1 cellular context compared by ENCODE assay signal in the genomic region with DNA sequence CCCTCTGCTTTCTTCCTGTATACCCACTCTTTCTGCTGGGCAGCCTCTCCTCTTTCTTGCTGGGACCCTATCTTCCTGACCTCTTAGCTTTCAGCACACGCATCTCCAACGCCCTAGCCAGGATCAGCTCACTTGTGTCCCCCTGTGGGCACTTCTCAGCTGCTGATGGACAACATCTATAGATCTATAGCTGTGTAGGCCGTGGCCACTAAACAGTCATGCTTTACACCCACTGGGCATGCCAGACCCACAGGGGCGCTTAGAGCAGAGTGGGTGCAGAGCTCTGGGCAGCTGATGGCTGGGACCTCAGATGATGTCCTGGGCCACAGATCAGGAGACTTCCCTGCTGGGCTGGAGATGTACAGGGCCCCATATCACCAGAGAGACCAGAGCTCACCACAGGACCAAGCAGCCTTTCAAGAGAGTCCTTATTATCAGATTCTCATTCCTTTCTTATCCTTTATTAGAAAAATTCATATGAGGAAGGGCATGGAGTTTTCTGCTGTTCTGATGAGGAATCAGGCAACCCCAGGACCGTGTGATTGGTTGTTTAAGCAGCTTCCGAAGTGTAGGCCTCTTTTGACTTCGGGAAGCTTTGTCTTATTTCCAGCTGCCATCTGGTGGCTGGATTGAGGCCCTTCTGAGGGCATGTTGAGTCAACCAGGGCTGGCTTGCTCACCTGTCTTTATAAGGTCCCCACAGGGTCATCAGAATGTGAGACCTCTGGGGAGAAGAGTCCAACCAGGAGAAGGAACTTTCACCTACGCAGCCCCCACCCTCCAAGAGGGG.
TF ChIP-seq lines count a peak whose summit lies in the region.

No MANE protein-coding gene starts in this region.

TF ChIP-seq in H1, 55 proteins besides CTCF, POLR2A, EP300 and RAD21:
- TF ChIP-seq SP1 (IDR thresholded peaks at IDR 0.05; ENCODE audit: low read depth, low read length) = no peak
- TF ChIP-seq SIN3A (conservative IDR thresholded peaks at IDR 0.05 in 1 of 2, IDR thresholded peaks at IDR 0.05 in 1 of 2; ENCODE audit: low read depth in 1 of 2, low read length in 2 of 2) = 0 out of 4 replicates have a peak, but pooled peaks of 1 of the 2 experiments have one; percentile 43
- no peak for TF ChIP-seq CTBP2 (IDR thresholded peaks at IDR 0.05; ENCODE audit: borderline replicate concordance, insufficient read depth, insufficient read length, low read length)
- TF ChIP-seq TAF7 (optimal IDR thresholded peaks at IDR 0.05; ENCODE audit: borderline replicate concordance, low read depth, low read length) = no peak
